ENCODE assay signal across 23 cellular contexts in genomic region chr16:66044089-66044488, GRCh38.
A peak's percentile ranks its signal among the peaks of the same experiment; 100 is the strongest.
DNase-seq lines count a peak whose midpoint lies in the region; TF ChIP-seq lines count a peak whose summit lies in the region.
"Had no signal": no experiment of that assay in that cellular context is flagged by ENCODE, and none has a peak within 500 bp of the region (broad histone marks: within the 10 kb centered on the region; RNA-seq: fewer than 3 reads in every experiment).

No MANE protein-coding gene starts in this region.

- H3K4me1 Mint-ChIP-seq in mesothelial cell of epicardium, result peaks cover 13% of the 10 kb centered on the region
- H3K4me1 Mint-ChIP-seq: CD14-positive monocyte; CD8-positive, alpha-beta memory T cell had no signal

- H3K36me3 Mint-ChIP-seq in mesothelial cell of epicardium, result no peaks in the 10 kb centered on the region
- H3K36me3 Mint-ChIP-seq: CD14-positive monocyte; CD8-positive, alpha-beta memory T cell had no signal

- WGBS in testis, 2 donors, result 74 to 81% methylated on average over 3 of the region's 3 CpGs

- H3K27ac ChIP-seq in VCaP (peak overlapping the region; percentile 80), testis (no peak overlapping the region)
- H3K27ac ChIP-seq: A549; BLaER1 treated with 17β-estradiol and CSF1 and Interleukin-3, amounts not matched to agents 10 nM and 100 nM; GM23248 had no signal

- no peaks in the 10 kb centered on the region for H3K36me3 ChIP-seq in testis (ENCODE audit: low read depth, missing control alignments)
- H3K36me3 ChIP-seq: BE2C; BLaER1 treated with 17β-estradiol and CSF1 and Interleukin-3, amounts not matched to agents 10 nM and 100 nM had no signal

- H3K9me3 Mint-ChIP-seq in mesothelial cell of epicardium, result peaks cover 14% of the 10 kb centered on the region
- H3K9me3 Mint-ChIP-seq: CD4-positive, alpha-beta T cell had no signal

- peak overlapping the region; percentile 14 for H3K27ac Mint-ChIP-seq in mesothelial cell of epicardium
- H3K27ac Mint-ChIP-seq: CD14-positive monocyte; CD4-positive, alpha-beta T cell; CD8-positive, alpha-beta memory T cell had no signal

- H3K4me3 Mint-ChIP-seq in mesothelial cell of epicardium, result no peak overlapping the region
- H3K4me3 Mint-ChIP-seq: CD14-positive monocyte; CD4-positive, alpha-beta T cell; CD8-positive, alpha-beta memory T cell had no signal

- no peak overlapping the region for H3K4me3 ChIP-seq in testis
- H3K4me3 ChIP-seq: A549; BLaER1 treated with 17β-estradiol and CSF1 and Interleukin-3, amounts not matched to agents 10 nM and 100 nM; GM12878; GM23248 had no signal

- H3K27me3 Mint-ChIP-seq in mesothelial cell of epicardium (ENCODE audit: low read depth), result peaks cover 15% of the 10 kb centered on the region

- no peaks in the 10 kb centered on the region for H3K9me3 ChIP-seq in testis
- H3K9me3 ChIP-seq: A549, BE2C had no signal

- DNase-seq in NCI-H82 (lab: John Stamatoyannopoulos, UW) (peak; percentile 21), NCI-H82 treated with DMSO at 0.1 percent for 48 hours (lab: John Stamatoyannopoulos, UW; ENCODE audit: unreplicated experiment) (no peak), mesothelial cell of epicardium (ENCODE audit: low spot score in 2 of 2, unreplicated experiment in 2 of 2) (no peak), testis (no peak)
- DNase-seq in stimulated activated CD4-positive, alpha-beta T cell treated with anti-CD3 and anti-CD28 coated beads, Interleukin-4, amount 100 ng/mL, for 1 hour, result no peak
- DNase-seq: 8988T; ACHN; AML-193; BE2C; CD4-positive, alpha-beta T cell; CD8-positive, alpha-beta memory T cell; DMS 273 treated with DMSO at 0.1 percent for 48 hours; DMS79; EL; GDM1; GM23248; H7; HCEC 1CT had no signal

- H3K4me1 ChIP-seq in testis, result no peaks in the 10 kb centered on the region
- H3K4me1 ChIP-seq: A549, BE2C had no signal

- TF ChIP-seq CTCF in VCaP (conservative IDR thresholded peaks at IDR 0.05), result no peak
- TF ChIP-seq CTCF in mesothelial cell of epicardium (IDR thresholded peaks at IDR 0.05; ENCODE audit: unreplicated experiment), result no peak
- TF ChIP-seq CTCF in testis (IDR thresholded peaks at IDR 0.05), result no peak

- intact Hi-C loops in testis (cut with DNase I; ENCODE audit: low total_unique reads), result no loop called here

- TF ChIP-seq POLR2A in testis (IDR thresholded peaks at IDR 0.05), result no peak

- no peaks in the 10 kb centered on the region for H3K27me3 ChIP-seq in testis
- H3K27me3 ChIP-seq: BE2C; BLaER1 treated with 17β-estradiol and CSF1 and Interleukin-3, amounts not matched to agents 10 nM and 100 nM had no signal
